8 cellular contexts compared by ENCODE assay signal in the genomic region with DNA sequence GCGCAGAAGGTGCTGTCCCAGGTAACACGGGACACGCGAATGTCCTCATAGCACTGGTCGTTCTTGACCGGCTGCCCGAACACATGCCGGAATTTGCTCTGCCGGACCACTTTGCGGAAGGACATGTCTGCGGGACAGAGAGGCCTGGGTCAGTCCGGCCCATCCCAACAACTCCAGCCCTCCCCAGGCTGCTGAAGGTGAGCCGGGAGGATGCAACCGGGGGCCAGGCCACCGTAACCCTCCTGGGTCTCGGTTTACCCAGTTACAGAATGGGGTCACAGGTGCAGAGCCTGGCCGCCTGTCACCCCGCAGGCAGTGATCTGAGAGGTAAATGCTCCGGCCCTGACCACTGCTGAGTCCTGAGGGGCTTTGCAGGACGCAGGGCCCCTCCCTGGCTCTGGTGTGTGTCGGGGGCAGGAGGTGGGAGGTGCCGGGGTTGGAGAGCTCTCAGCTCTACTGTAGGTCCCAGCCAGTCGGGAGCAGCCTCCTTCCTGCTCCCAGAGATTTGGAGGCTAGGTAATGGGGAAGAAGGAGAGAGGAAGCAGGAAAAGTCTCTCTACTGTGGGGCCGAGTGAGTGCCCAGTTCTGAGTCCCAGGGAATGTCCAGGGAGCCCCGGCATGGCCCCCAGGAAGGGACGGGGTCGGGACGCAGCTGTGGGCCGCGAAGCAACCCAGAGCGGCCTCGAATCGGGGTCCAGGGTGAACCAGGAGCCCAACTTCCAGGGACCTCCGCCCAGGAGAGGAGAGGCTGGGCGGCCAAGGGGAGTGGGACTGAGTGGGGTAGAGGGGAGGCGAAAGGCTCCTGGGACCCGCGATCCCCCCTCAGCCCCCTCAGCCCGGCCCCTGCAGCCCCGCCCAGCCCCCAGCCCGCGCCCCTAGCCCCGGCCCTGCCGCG. TPM values are rescaled to one million over a fixed set of nuclear protein-coding genes. Genes with fewer than 3 reads are reported as not detected.
DNase-seq lines count a peak whose midpoint lies in the region; ATAC-seq and TF ChIP-seq lines count a peak whose summit lies in the region.

No MANE protein-coding gene starts in this region.

- TF ChIP-seq CTCF in A673 (conservative IDR thresholded peaks at IDR 0.05; ENCODE audit: low read depth, low read length) (no peak), cardiac fibroblast (IDR thresholded peaks at IDR 0.05; ENCODE audit: low read depth, low read length) (no peak)

- H3K9ac ChIP-seq in mucosa of rectum (ENCODE audit: low read depth in 1 of 2, low read length in 2 of 2), result peak overlapping the region; percentile 83 to 96

- intact Hi-C loops in A673 (cut with micrococcal nuclease; ENCODE audit: unreplicated experiment), result no loop called here

- H3K4me3 ChIP-seq in A673 (ENCODE audit: low read depth, low read length, poor library complexity, severe bottlenecking), result peak overlapping the region; percentile 80
- peak overlapping the region; percentile 84 to 95 for H3K4me3 ChIP-seq in cardiac fibroblast (replicated peaks in 1 of 2; ENCODE audit: low read depth in 2 of 2, low read length in 2 of 2)
- peak overlapping the region; percentile 76 to 88 for H3K4me3 ChIP-seq in mucosa of rectum (ENCODE audit: low read length in 2 of 2)

- H3K36me3 ChIP-seq in A673 (ENCODE audit: insufficient read depth, low read length, poor library complexity, severe bottlenecking) (peaks cover 13% of the 10 kb centered on the region), mucosa of rectum (ENCODE audit: control insufficient read depth in 2 of 2, insufficient read depth in 2 of 2, low read length in 2 of 2) (peaks cover 18 to 21% of the 10 kb centered on the region in 2 donors)

- BruUV-seq in A673 (replicated peaks; lab: Mats Ljungman, UMichigan), result no TSS peak

- H3K4me1 ChIP-seq in A673 (ENCODE audit: insufficient read depth, low read length, poor library complexity, severe bottlenecking) (peaks cover 5% of the 10 kb centered on the region), mucosa of rectum (ENCODE audit: control insufficient read depth in 2 of 2, insufficient read depth in 2 of 2, low read length in 2 of 2) (peaks cover 19 to 27% of the 10 kb centered on the region in 2 donors)

- DNase-seq in A673 (ENCODE audit: low spot score), result peak; percentile 33
- DNase-seq in cardiac fibroblast (ENCODE audit: low read depth in 2 of 2), result no peak
- no peak for DNase-seq in NCI-H510A (lab: John Stamatoyannopoulos, UW)

- CTCF ChIA-PET in A673 (lab: Charles Lee), result interaction anchor here (0.6 kb wide), 3 partner anchors 41 to 390 kb away, joined by 3 read pairs; partner anchors contain the start of gene PPP1CA

- H3K27me3 ChIP-seq in A673 (replicated peaks; ENCODE audit: insufficient read depth, low read depth, low read length, poor library complexity) (no peaks in the 10 kb centered on the region), mucosa of rectum (ENCODE audit: control insufficient read depth in 2 of 2, insufficient read depth in 2 of 2, low read length in 2 of 2) (no peaks in the 10 kb centered on the region)

- ATAC-seq in HG03521 (IDR thresholded peaks at IDR 0.05; ENCODE audit: unreplicated experiment) (peak; percentile 2), GM18502 (IDR thresholded peaks at IDR 0.05; ENCODE audit: poor library complexity, unreplicated experiment) (no peak), HG03039 (IDR thresholded peaks at IDR 0.05; ENCODE audit: unreplicated experiment) (no peak), HG02763 (IDR thresholded peaks at IDR 0.05; ENCODE audit: unreplicated experiment) (no peak)

- H3K9me3 ChIP-seq in A673 (ENCODE audit: low read depth, low read length, poor library complexity, severe bottlenecking) (no peaks in the 10 kb centered on the region), mucosa of rectum (ENCODE audit: control insufficient read depth in 2 of 2, low read length in 2 of 2) (no peaks in the 10 kb centered on the region)

- POLR2A ChIA-PET in A673 (lab: Charles Lee; ENCODE audit: low non-redundant PET), result no interaction called here

- H3K27ac ChIP-seq in A673 (ENCODE audit: low read depth, low read length, poor library complexity, severe bottlenecking), result peak overlapping the region; percentile 86
- H3K27ac ChIP-seq in mucosa of rectum (ENCODE audit: low read depth in 2 of 2, low read length in 2 of 2), result peak overlapping the region; percentile 86 to 90

RNA-seq across cellular contexts. Expression of gene CORO1B, which starts 0.5 kb away (rescaled TPM):
- 92.5 and 96.6 TPM in 2 replicates for total RNA-seq in A673 (2021)

RNA-seq across cellular contexts. Expression of gene PTPRCAP, which starts 5.3 kb away (rescaled TPM):
- 0.56 and 1.3 TPM in 2 replicates for total RNA-seq in A673 (2021)

RNA-seq across cellular contexts. Expression of gene GPR152, which starts 9.8 kb away (rescaled TPM):
- total RNA-seq in A673 (2021), result not detected in 2 replicates

RNA-seq across cellular contexts. Expression of gene CABP4, which starts 12.4 kb away (rescaled TPM):
- total RNA-seq in A673 (2021), result not detected in 2 replicates

RNA-seq across cellular contexts. Expression of gene RPS6KB2, which starts 14.5 kb away (rescaled TPM):
- total RNA-seq in A673 (2021), result 58.8 and 65.0 TPM in 2 replicates
